Comparison of ENCODE assay signal across 1 cellular context in genomic region chr3:40379674-40380306, GRCh38.
TF ChIP-seq lines count a peak whose summit lies in the region.

No MANE protein-coding gene starts in this region.

TF ChIP-seq in K562, 482 proteins besides CTCF, POLR2A, EP300 and RAD21 (continued from another document and continues in another):
- TF ChIP-seq FOSL1 (tag; conservative IDR thresholded peaks at IDR 0.05) (peak; percentile 93), REST (CRISPR knock-in tag; IDR thresholded peaks at IDR 0.05; ENCODE audit: low read depth) (no peak), ZNF561 (CRISPR knock-in tag; conservative IDR thresholded peaks at IDR 0.05) (no peak), SMAD3 (CRISPR knock-in tag; conservative IDR thresholded peaks at IDR 0.05) (no peak), POLR3G (IDR thresholded peaks at IDR 0.05; ENCODE audit: extremely low read depth, insufficient read length, insufficient replicate concordance) (no peak), SMAD1 (IDR thresholded peaks at IDR 0.05; ENCODE audit: low read depth, low read length, partially characterized antibody) (no peak), POLR3A (IDR thresholded peaks at IDR 0.05; ENCODE audit: borderline replicate concordance, extremely low read depth, insufficient read depth, insufficient read length) (no peak), JUN (IDR thresholded peaks at IDR 0.05; ENCODE audit: borderline replicate concordance, low read depth, low read length) (peak; percentile 52; the same call in 1 of the 2 replicates), JUN (CRISPR knock-in tag; IDR thresholded peaks at IDR 0.05; ENCODE audit: borderline replicate concordance) (no peak), ETV5 (CRISPR knock-in tag; IDR thresholded peaks at IDR 0.05; ENCODE audit: low read depth) (peak; percentile 85), MYBL2 (IDR thresholded peaks at IDR 0.05; ENCODE audit: low read depth) (no peak), MYBL2 (CRISPR knock-in tag; IDR thresholded peaks at IDR 0.05; ENCODE audit: borderline replicate concordance) (no peak), SRSF3 (IDR thresholded peaks at IDR 0.05; ENCODE audit: insufficient read depth, low read length) (no peak), DDX20 (tag; IDR thresholded peaks at IDR 0.05; ENCODE audit: low read depth) (no peak), ZBTB33 (CRISPR knock-in tag; IDR thresholded peaks at IDR 0.05) (no peak), NCOA6 (IDR thresholded peaks at IDR 0.05) (no peak), BHLHE40 (IDR thresholded peaks at IDR 0.05; ENCODE audit: low read length) (no peak), PTBP1 (IDR thresholded peaks at IDR 0.05; ENCODE audit: low read depth, low read length) (no peak), ZKSCAN3 (CRISPR knock-in tag; IDR thresholded peaks at IDR 0.05) (no peak), BCOR (IDR thresholded peaks at IDR 0.05) (peak; percentile 66), RERE (CRISPR knock-in tag; IDR thresholded peaks at IDR 0.05; ENCODE audit: borderline replicate concordance) (no peak), NFE2L1 (tag; IDR thresholded peaks at IDR 0.05; ENCODE audit: borderline replicate concordance, low read depth) (no peak), ZNF224 (CRISPR knock-in tag; IDR thresholded peaks at IDR 0.05) (no peak), XRCC5 (IDR thresholded peaks at IDR 0.05; ENCODE audit: low read depth, low read length) (no peak), SMARCC2 (IDR thresholded peaks at IDR 0.05; ENCODE audit: low read depth) (no peak), CC2D1A (IDR thresholded peaks at IDR 0.05) (0 out of 2 replicates have a peak, but pooled peaks have one; percentile 27), TCF15 (CRISPR knock-in tag; IDR thresholded peaks at IDR 0.05) (no peak), FOXA1 (IDR thresholded peaks at IDR 0.05; ENCODE audit: borderline replicate concordance) (no peak), RBM22 (IDR thresholded peaks at IDR 0.05; ENCODE audit: low read depth, low read length, poor library complexity, severe bottlenecking) (no peak), PTTG1 (tag; IDR thresholded peaks at IDR 0.05; ENCODE audit: low read depth) (no peak), CHCHD3 (CRISPR knock-in tag; IDR thresholded peaks at IDR 0.05) (no peak), STAT5B (CRISPR knock-in tag; IDR thresholded peaks at IDR 0.05) (no peak), KDM1A (IDR thresholded peaks at IDR 0.05) (peak in 1 of 2 experiments; percentile 47; a peak in 1 of 4 replicates), IRF9 (tag; IDR thresholded peaks at IDR 0.05) (no peak), SFPQ (IDR thresholded peaks at IDR 0.05; ENCODE audit: low read depth, low read length) (no peak), ZNF121 (CRISPR knock-in tag; conservative IDR thresholded peaks at IDR 0.05) (no peak), ARID4B (CRISPR knock-in tag; IDR thresholded peaks at IDR 0.05) (no peak), ZNF444 (CRISPR knock-in tag; IDR thresholded peaks at IDR 0.05) (no peak), PREB (CRISPR knock-in tag; IDR thresholded peaks at IDR 0.05) (no peak), ATF4 (CRISPR knock-in tag; IDR thresholded peaks at IDR 0.05) (no peak), FOXM1 (IDR thresholded peaks at IDR 0.05; ENCODE audit: low read depth) (peak; percentile 24; the same call in 1 of the 2 replicates), FOXM1 (CRISPR knock-in tag; IDR thresholded peaks at IDR 0.05; ENCODE audit: low read depth) (no peak), HDAC1 (IDR thresholded peaks at IDR 0.05) (0 out of 4 replicates have a peak, but pooled peaks of 1 of the 2 experiments have one; percentile 12), MEF2A (IDR thresholded peaks at IDR 0.05; ENCODE audit: control insufficient read depth, low read depth, low read length) (no peak)
